In genomic region chr18:27661320-27662049, GRCh38 we compare ENCODE assay signal across 19 cellular contexts.
DNase-seq lines count a peak whose midpoint lies in the region; ATAC-seq and TF ChIP-seq lines count a peak whose summit lies in the region.
"Had no signal": no experiment of that assay in that cellular context is flagged by ENCODE, and none has a peak within 500 bp of the region (broad histone marks: within the 10 kb centered on the region; RNA-seq: fewer than 3 reads in every experiment).

No MANE protein-coding gene starts in this region.

- H3K27me3 ChIP-seq in Karpas-422 (ENCODE audit: low read length) (no peaks in the 10 kb centered on the region), SJCRH30 (no peaks in the 10 kb centered on the region), liver (ENCODE audit: control insufficient read depth in 4 of 4, insufficient read depth in 4 of 4, low read length in 3 of 4) (no peaks in the 10 kb centered on the region), SK-N-SH (ENCODE audit: insufficient read depth) (peaks cover 5% of the 10 kb centered on the region; the same call in 1 of the 2 replicates)
- H3K27me3 ChIP-seq: spleen, testis had no signal

- ATAC-seq in GM21786 (IDR thresholded peaks at IDR 0.05; ENCODE audit: unreplicated experiment) (no peak), GM21576 (IDR thresholded peaks at IDR 0.05; ENCODE audit: unreplicated experiment) (no peak)
- ATAC-seq: K562, left ventricle myocardium superior, SK-N-SH treated with all-trans-retinoic acid at 6 μM for 48 hours had no signal

- H3F3A ChIP-seq in SK-N-SH (replicated peaks; ENCODE audit: insufficient read depth), result no peaks in the 10 kb centered on the region

- no peak for TF ChIP-seq CTCF in liver (IDR thresholded peaks at IDR 0.05; ENCODE audit: low read depth, low read length, missing input control)
- no peak for TF ChIP-seq CTCF in SK-N-SH (IDR thresholded peaks at IDR 0.05)

- WGBS in liver, result 32% methylated on average over 8 of the region's 8 CpGs
- WGBS in SK-N-SH (ENCODE audit: low lambda C conversion rate), result 61% methylated on average over 8 of the region's 8 CpGs

- peak; percentile 23 for DNase-seq in Ammon's horn (ENCODE audit: low spot score)
- DNase-seq in Karpas-422, result no peak
- peak in 1 of 2 experiments; percentile 17 for DNase-seq in SJCRH30
- DNase-seq in ACHN, result no peak
- DNase-seq in SK-N-SH, result no peak
- DNase-seq: activated CD4-positive, alpha-beta T cell treated with anti-CD3 and anti-CD28 coated beads, Interleukin-2, amount 50 U/mL, for 1 hour; CD8-positive, alpha-beta memory T cell; foreskin fibroblast; left ventricle myocardium superior; NCI-H1048; PC-9; spleen; testis had no signal

- H3K4me1 ChIP-seq in Karpas-422 (ENCODE audit: low read length) (peaks cover 23% of the 10 kb centered on the region), SJCRH30 (peaks cover 3% of the 10 kb centered on the region; the same call in 1 of the 2 replicates), liver (ENCODE audit: control insufficient read depth in 4 of 4, insufficient read depth in 4 of 4, low read length in 3 of 4) (peaks cover 3 to 25% (median 21%) of the 10 kb centered on the region in 4 donors), SK-N-SH (ENCODE audit: control insufficient read depth in 1 of 2, insufficient read depth in 2 of 2, low read depth in 1 of 2, low read length in 1 of 2) (no peaks in the 10 kb centered on the region)
- H3K4me1 ChIP-seq: spleen, testis had no signal

- CTCF ChIA-PET in SK-N-SH (lab: Yijun Ruan, JAX), result no interaction called here

- H3K4me3 ChIP-seq in Karpas-422 (ENCODE audit: low read length) (no peak overlapping the region), SJCRH30 (0 out of 2 replicates have a peak overlapping the region, but pooled peaks have one; percentile 23), liver (ENCODE audit: low read depth in 1 of 3, low read length in 3 of 3) (peak overlapping the region; percentile 9 to 43 (median 16)), SK-N-SH (ENCODE audit: low read depth in 2 of 2, low read length in 1 of 2) (no peak overlapping the region)
- H3K4me3 ChIP-seq: coronary artery, K562, PC-9, spleen, testis had no signal

- H3K4me2 ChIP-seq in Karpas-422 (ENCODE audit: low read depth, low read length, poor library complexity, severe bottlenecking), result peak overlapping the region; percentile 2
- no peak overlapping the region for H3K4me2 ChIP-seq in SK-N-SH
- H3K4me2 ChIP-seq: PC-9 had no signal

- no peaks in the 10 kb centered on the region for H3K79me2 ChIP-seq in Karpas-422 (ENCODE audit: low read length)
- H3K79me2 ChIP-seq in SK-N-SH (ENCODE audit: insufficient read depth), result no peaks in the 10 kb centered on the region

- H4K20me1 ChIP-seq in Karpas-422 (ENCODE audit: insufficient read depth, low read depth, low read length), result no peaks in the 10 kb centered on the region
- H4K20me1 ChIP-seq in SK-N-SH (ENCODE audit: insufficient read depth), result no peaks in the 10 kb centered on the region

- H3K9me2 ChIP-seq in Karpas-422 (replicated peaks; ENCODE audit: insufficient read depth, low read length) (no peaks in the 10 kb centered on the region), SK-N-SH (no peaks in the 10 kb centered on the region)

- H3K9ac ChIP-seq in Karpas-422 (ENCODE audit: low read length) (no peak overlapping the region), liver (ENCODE audit: low read depth in 1 of 2, low read length in 2 of 2) (no peak overlapping the region), SK-N-SH (no peak overlapping the region)

- H3K36me3 ChIP-seq in Karpas-422 (ENCODE audit: insufficient read depth, low read length), result no peaks in the 10 kb centered on the region
- H3K36me3 ChIP-seq in SJCRH30, result no peaks in the 10 kb centered on the region
- no peaks in the 10 kb centered on the region for H3K36me3 ChIP-seq in liver (ENCODE audit: control insufficient read depth in 4 of 4, insufficient read depth in 3 of 4, low read depth in 1 of 4, low read length in 3 of 4)
- H3K36me3 ChIP-seq in SK-N-SH (replicated peaks in 1 of 2; ENCODE audit: control insufficient read depth in 1 of 2, insufficient read depth in 2 of 2, low read length in 1 of 2), result no peaks in the 10 kb centered on the region
- H3K36me3 ChIP-seq: spleen had no signal

- in situ Hi-C loops in ACHN (cut with HindIII; ENCODE audit: low pct_ligation_motif_present, low pct_unique_long_range_greater_than_20kb, low sequenced_read_pairs), result no loop called here

- H3K27ac ChIP-seq in Karpas-422 (ENCODE audit: low read length) (peak overlapping the region; percentile 51), SJCRH30 (peak overlapping the region; percentile 26), liver (ENCODE audit: low read depth in 1 of 2, low read length in 2 of 2) (no peak overlapping the region), SK-N-SH (ENCODE audit: low read depth in 2 of 2, low read length in 1 of 2) (no peak overlapping the region)
- H3K27ac ChIP-seq: coronary artery, PC-9, spleen, testis had no signal

- H2AFZ ChIP-seq in Karpas-422 (ENCODE audit: low read length) (no peak overlapping the region), SK-N-SH (ENCODE audit: low read depth) (no peak overlapping the region)
- H2AFZ ChIP-seq: PC-9 had no signal

- H3K9me3 ChIP-seq in Karpas-422 (ENCODE audit: low read length) (peaks cover 4% of the 10 kb centered on the region), SJCRH30 (replicated peaks) (no peaks in the 10 kb centered on the region), liver (ENCODE audit: control insufficient read depth in 4 of 4, low read length in 3 of 4) (no peaks in the 10 kb centered on the region), SK-N-SH (no peaks in the 10 kb centered on the region)
- H3K9me3 ChIP-seq: testis had no signal

- peak; percentile 15 to 16 for TF ChIP-seq RAD21 in liver (IDR thresholded peaks at IDR 0.05)
- TF ChIP-seq RAD21 in SK-N-SH (IDR thresholded peaks at IDR 0.05; ENCODE audit: low read length), result no peak

- POLR2A ChIA-PET in SK-N-SH (lab: Yijun Ruan, JAX), result no interaction called here

- TF ChIP-seq EP300 in SK-N-SH (IDR thresholded peaks at IDR 0.05; ENCODE audit: borderline replicate concordance in 1 of 2, low read depth in 1 of 2, low read length in 1 of 2), result no peak

TF ChIP-seq in liver, 16 proteins besides CTCF, POLR2A, EP300 and RAD21 (continues in another document):
- TF ChIP-seq FOXA2 (IDR thresholded peaks at IDR 0.05) (no peak), REST (IDR thresholded peaks at IDR 0.05) (no peak), TAF1 (conservative IDR thresholded peaks at IDR 0.05) (no peak), YY1 (IDR thresholded peaks at IDR 0.05) (peak; percentile 75), NR2F2 (IDR thresholded peaks at IDR 0.05) (peak; percentile 12), HNF4G (IDR thresholded peaks at IDR 0.05) (peak; percentile 10)

TF ChIP-seq in SK-N-SH, 30 proteins besides CTCF, POLR2A, EP300 and RAD21:
- TF ChIP-seq PBX3 (IDR thresholded peaks at IDR 0.05) (no peak), JUND (IDR thresholded peaks at IDR 0.05) (no peak), MXI1 (IDR thresholded peaks at IDR 0.05; ENCODE audit: low read depth, low read length) (no peak), RXRA (IDR thresholded peaks at IDR 0.05; ENCODE audit: borderline replicate concordance, low read depth) (no peak), RFX5 (IDR thresholded peaks at IDR 0.05; ENCODE audit: low read length) (no peak), EZH2phosphoT487 (IDR thresholded peaks at IDR 0.05; ENCODE audit: borderline replicate concordance, low read depth) (no peak), CHD2 (IDR thresholded peaks at IDR 0.05; ENCODE audit: low read length, partially characterized antibody) (no peak)

Comparison
In these comparisons a context has a peak if more than half of its experiments do, and no peak if none do; other contexts are left out.
1. H3K27ac ChIP-seq: peak in Karpas-422 (single experiment) and SJCRH30 (single experiment); none in liver (0 of 2) and SK-N-SH (0 of 2).
2. H3K4me3 ChIP-seq: peak in SJCRH30 (single experiment) and liver (3 of 3); none in Karpas-422 (single experiment) and SK-N-SH (0 of 2).